18 cellular contexts compared by ENCODE assay signal in the genomic region with DNA sequence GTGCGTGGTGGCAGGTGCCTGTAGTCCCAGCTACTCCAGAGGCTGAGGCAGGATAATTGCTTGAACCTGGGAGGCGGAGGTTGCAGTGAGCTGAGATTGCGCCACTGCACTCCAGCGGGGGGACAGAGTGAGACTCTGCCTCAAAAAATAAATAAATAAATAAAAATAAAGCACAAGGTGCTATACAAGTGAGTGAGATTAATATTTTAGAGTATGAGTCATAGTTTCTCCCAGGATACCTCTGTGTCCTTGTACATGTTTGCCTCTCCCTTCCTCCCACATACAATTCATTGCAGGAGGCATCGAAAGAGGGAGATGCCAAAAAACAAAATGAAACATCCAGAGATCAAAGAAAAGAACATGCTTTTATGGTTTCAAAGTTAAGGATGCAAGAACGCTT. TPM values are rescaled to one million over a fixed set of nuclear protein-coding genes. Genes with fewer than 3 reads are reported as not detected.
"Had no signal": no experiment of that assay in that cellular context is flagged by ENCODE, and none has a peak within 500 bp of the region (broad histone marks: within the 10 kb centered on the region; RNA-seq: fewer than 3 reads in every experiment).

No MANE protein-coding gene starts in this region.

RNA-seq across cellular contexts. Expression of a gene that starts 14.7 kb away (rescaled TPM):
- total RNA-seq: activated B cell treated with CpG ODN at 0.5 μM for 24 hours; activated CD4-positive, alpha-beta memory T cell treated with anti-CD3 and anti-CD28 coated beads for 36 hours; activated CD4-positive, alpha-beta T cell treated with anti-CD3 and anti-CD28 coated beads, Interleukin-2, amount 10 ng/mL, durations not matched to agents 24 days and 14 days; activated CD8-positive, alpha-beta memory T cell treated with anti-CD3 and anti-CD28 coated beads for 36 hours; activated CD8-positive, alpha-beta T cell treated with anti-CD3 and anti-CD28 coated beads for 36 hours; activated naive CD4-positive, alpha-beta T cell treated with anti-CD3 and anti-CD28 coated beads for 36 hours; activated naive CD4-positive, alpha-beta T cell treated with anti-CD3 and anti-CD28 coated beads, Interleukin-2, amount 50 U/mL, for 72 hours; activated naive CD8-positive, alpha-beta T cell treated with anti-CD3 and anti-CD28 coated beads for 36 hours; activated T-cell treated with anti-CD3 and anti-CD28 coated beads, Interleukin-2, amount 50 U/mL, for 4 hours; activated T-cell treated with anti-CD3 and anti-CD28 coated beads, Interleukin-2, amount 50 U/mL, for 72 hours; activated T-helper 1 cell treated with anti-CD3 and anti-CD28 coated beads, Interleukin-12 subunit alpha, Interleukin-12 subunit beta, Interleukin-2, Interleukin-4 antibody, amounts not matched to agents 30 ng/mL and 10 ng/mL and 1 ng/mL, durations not matched to agents 14 hours and 24 hours and 36 hours; activated T-helper 17 cell treated with anti-CD3 and anti-CD28 coated beads, Interleukin-2, amount 50 U/mL, for 72 hours; adrenal gland; aorta; astrocyte; body of pancreas; breast epithelium; cardiac muscle cell had no signal
- polyA plus RNA-seq: adrenal gland, aorta, cardiac muscle cell had no signal
